ENCODE assay signal across 16 cellular contexts in the genomic region with DNA sequence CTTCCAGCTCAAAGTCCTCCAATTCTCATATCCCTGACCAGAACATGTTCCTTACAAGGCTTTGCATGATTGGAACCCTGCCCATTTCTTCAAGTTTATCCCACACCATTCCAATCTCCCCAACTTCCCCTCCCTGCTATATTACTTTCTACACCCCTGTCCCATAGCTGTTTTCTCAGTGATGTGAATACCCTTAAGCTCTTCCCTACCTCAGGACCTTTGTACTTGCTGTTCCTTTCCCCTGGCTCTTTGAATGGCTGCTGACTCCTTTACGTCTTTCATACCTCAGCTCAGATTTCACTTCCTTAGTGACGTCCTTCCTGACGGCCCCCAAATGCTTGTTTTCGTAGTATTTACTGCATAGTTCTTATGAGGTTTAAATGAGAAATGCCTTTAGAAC.
"Had no signal": no experiment of that assay in that cellular context is flagged by ENCODE, and none has a peak within 500 bp of the region (broad histone marks: within the 10 kb centered on the region; RNA-seq: fewer than 3 reads in every experiment).

No MANE protein-coding gene starts in this region.

- H3K36me3 Mint-ChIP-seq: mesothelial cell of epicardium, natural killer cell had no signal

- H3K36me3 ChIP-seq: gastrocnemius medialis, suprapubic skin, thyroid gland, upper lobe of right lung, vagina had no signal

- H3K4me1 ChIP-seq: upper lobe of right lung had no signal

- H3K27me3 ChIP-seq: gastrocnemius medialis, thyroid gland, upper lobe of right lung, vagina had no signal

- H3K4me1 Mint-ChIP-seq: natural killer cell had no signal

- H3K4me3 ChIP-seq: thyroid gland had no signal

- H3K4me3 Mint-ChIP-seq: mesothelial cell of epicardium, natural killer cell, neural crest cell had no signal

- H3K27ac Mint-ChIP-seq: natural killer cell had no signal

- DNase-seq: effector CD8-positive, alpha-beta T cell; gastrocnemius medialis; natural killer cell; posterior cingulate gyrus; right cardiac atrium; small intestine; stimulated activated CD4-positive, alpha-beta T cell treated with anti-CD3 and anti-CD28 coated beads, Interleukin-2, amount 100 ng/mL, for 48 hours; stimulated activated naive CD8-positive, alpha-beta T cell treated with anti-CD3 and anti-CD28 coated beads, Interleukin-15, Interleukin-2, amounts not matched to agents 100 U/mL and 50 U/mL, for 24 hours; thyroid gland; upper lobe of right lung had no signal

- ATAC-seq: esophagus mucosa; left lobe of liver; natural killer cell; stimulated activated naive CD8-positive, alpha-beta T cell treated with anti-CD3 and anti-CD28 coated beads, Interleukin-15, Interleukin-2, amounts not matched to agents 100 U/mL and 50 U/mL, for 24 hours; upper lobe of right lung had no signal

- H3K27ac ChIP-seq: suprapubic skin, upper lobe of right lung had no signal

- H3K9me3 ChIP-seq: gastrocnemius medialis, suprapubic skin, thyroid gland, upper lobe of right lung, vagina had no signal
